Comparison of ENCODE assay signal across 9 cellular contexts in the genomic region with DNA sequence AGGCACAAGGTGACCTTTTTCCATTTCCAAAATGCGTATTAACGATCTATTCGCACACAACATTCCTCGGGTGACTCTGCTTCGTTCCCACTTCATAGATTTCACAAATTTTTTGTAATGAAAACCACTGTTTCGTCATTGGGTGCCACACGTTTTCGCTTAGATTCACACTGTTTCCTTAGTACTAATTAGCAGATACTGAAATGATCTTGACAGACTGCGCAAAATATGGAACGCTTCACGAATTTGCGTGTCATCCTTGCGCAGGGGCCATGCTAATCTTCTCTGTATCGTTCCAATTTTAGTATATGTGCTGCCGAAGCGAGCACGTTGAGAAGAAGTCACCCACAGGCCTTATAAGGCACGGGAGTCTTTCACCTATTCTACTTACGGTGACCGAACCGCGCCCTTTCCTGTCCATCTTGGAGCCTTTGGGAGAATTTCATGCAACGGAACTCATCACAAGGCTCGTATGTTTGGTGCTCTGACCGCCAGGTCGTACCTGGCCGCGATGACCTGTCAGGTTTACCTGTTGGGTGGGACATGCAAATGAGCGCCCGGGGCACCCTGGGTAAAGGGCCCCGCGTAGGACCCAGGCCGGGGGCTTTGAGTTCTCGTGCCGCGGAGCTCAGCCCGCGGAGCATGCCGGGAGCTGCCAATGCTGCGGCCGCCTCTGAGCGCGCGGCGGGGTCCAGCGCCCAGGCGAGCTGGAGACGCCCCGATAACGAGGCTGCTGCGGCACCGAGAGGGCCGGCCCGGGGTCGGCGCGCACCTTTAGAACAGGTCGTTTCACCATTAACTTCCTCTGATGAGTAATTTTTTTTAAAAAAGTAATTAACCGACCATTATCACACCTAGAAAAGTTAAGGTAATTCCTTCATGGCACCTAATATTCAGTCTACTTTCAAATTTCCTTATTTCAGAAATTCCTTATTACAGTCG. TPM values are rescaled to one million over a fixed set of nuclear protein-coding genes. Genes with fewer than 3 reads are reported as not detected.
DNase-seq lines count a peak whose midpoint lies in the region; ATAC-seq and TF ChIP-seq lines count a peak whose summit lies in the region.
"Had no signal": no experiment of that assay in that cellular context is flagged by ENCODE, and none has a peak within 500 bp of the region (broad histone marks: within the 10 kb centered on the region; RNA-seq: fewer than 3 reads in every experiment).

A gene (minus strand): TSS at position 329 of the 942 bp plus-strand sequence.

- H3K27ac ChIP-seq in colonic mucosa, result peak within 1 kb of the TSS; percentile 35

- H3K9ac ChIP-seq in colonic mucosa (ENCODE audit: low read depth in 2 of 2, low read length in 2 of 2), result peak within 1 kb of the TSS; percentile 65 to 77

- H3K27me3 ChIP-seq in colonic mucosa, result no peaks in the 10 kb centered on the region

- H3K36me3 ChIP-seq in colonic mucosa, result no peaks in the 10 kb centered on the region

- peaks cover 3% of the 10 kb centered on the region for H3K4me1 ChIP-seq in colonic mucosa

- peak; percentile 55 for TF ChIP-seq POLR2A in GM19099 (IDR thresholded peaks at IDR 0.05; ENCODE audit: extremely low read depth, insufficient read length, low read depth)

- H3K4me3 ChIP-seq in colonic mucosa, result peak within 1 kb of the TSS; percentile 46

- peak; percentile 90 for DNase-seq in AG20443 (ENCODE audit: low spot score)
- DNase-seq in NCI-H446 (lab: John Stamatoyannopoulos, UW), result peak; percentile 93 to 97
- DNase-seq in activated CD4-positive, alpha-beta T cell treated with anti-CD3 and anti-CD28 coated beads for 48 hours, result peak; percentile 89
- DNase-seq in colonic mucosa, result peak; percentile 87
- DNase-seq in left kidney (ENCODE audit: low read depth, low spot score), result peak; percentile 97
- DNase-seq in stimulated activated CD4-positive, alpha-beta T cell treated with anti-CD3 and anti-CD28 coated beads, Interleukin-1b, Interleukin-23, amount 100 ng/mL, for 48 hours, result peak; percentile 88

- no peak for TF ChIP-seq CTCF in colonic mucosa (IDR thresholded peaks at IDR 0.05)

- peak; percentile 65 for ATAC-seq in HG03354 (IDR thresholded peaks at IDR 0.05; ENCODE audit: poor library complexity, severe bottlenecking, unreplicated experiment)

- no peaks in the 10 kb centered on the region for H3K9me3 ChIP-seq in colonic mucosa

- intact Hi-C loops in colonic mucosa (cut with DNase I), result loop anchor here (5.0 kb wide), 1 partner anchor 126 kb away; a partner anchor contains a TSS

RNA-seq across cellular contexts. Expression of the gene that starts here (rescaled TPM):
- total RNA-seq in colonic mucosa, result not detected
- total RNA-seq: T-helper 1 cell treated with Interleukin-12 subunit alpha and Interleukin-12 subunit beta and Interleukin-4 antibody, amounts not matched to agents 30 ng/mL and 1 ng/mL, for 36 hours had no signal

Comparison
In these comparisons a context has a peak if more than half of its experiments do, and no peak if none do; other contexts are left out.
1. Peak in every context shown above with its lines: DNase-seq, ATAC-seq, H3K4me3 ChIP-seq and H3K27ac ChIP-seq.
2. Peak in DNase-seq, H3K4me3 ChIP-seq, H3K27ac ChIP-seq and H3K9ac ChIP-seq in colonic mucosa; RNA of the gene not detected or under 1 TPM.